Comparison of ENCODE assay signal across 12 cellular contexts in the genomic region with DNA sequence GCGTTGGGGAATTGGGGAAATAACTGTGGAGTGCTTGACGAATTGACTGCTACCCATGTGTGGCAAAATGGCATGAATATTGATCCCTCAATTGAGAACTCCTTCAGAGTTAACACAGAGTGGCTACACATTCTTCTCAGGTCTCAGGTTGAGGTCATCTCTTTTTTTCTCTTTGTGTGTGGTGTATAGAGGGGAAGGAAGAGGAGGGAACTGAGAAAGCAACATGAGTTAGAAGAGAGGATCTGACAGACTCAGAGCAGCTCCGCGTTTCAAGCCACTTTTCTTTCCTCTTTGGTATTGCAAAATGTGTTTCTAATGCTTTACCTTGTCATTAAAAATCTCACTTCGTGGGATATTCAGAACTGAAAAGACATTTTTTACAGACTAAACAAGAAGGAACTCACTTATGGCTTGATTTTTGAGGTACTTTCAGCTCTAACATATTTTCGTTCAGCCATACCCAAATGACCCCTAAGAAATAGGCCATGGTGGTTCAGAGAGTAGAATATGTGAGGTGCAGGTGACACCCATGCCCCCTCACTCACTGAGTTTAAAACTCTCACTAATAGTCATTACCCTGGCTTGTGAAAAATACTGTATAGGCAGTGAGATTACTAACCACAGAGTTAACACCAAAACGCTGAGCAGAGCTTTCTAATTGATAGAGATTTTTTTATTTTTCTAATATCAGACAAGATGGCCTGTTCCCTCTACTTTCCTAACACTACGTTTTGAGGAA. TPM values are rescaled to one million over a fixed set of nuclear protein-coding genes. Genes with fewer than 3 reads are reported as not detected.
DNase-seq lines count a peak whose midpoint lies in the region; ATAC-seq and TF ChIP-seq lines count a peak whose summit lies in the region.
"Had no signal": no experiment of that assay in that cellular context is flagged by ENCODE, and none has a peak within 500 bp of the region (broad histone marks: within the 10 kb centered on the region; RNA-seq: fewer than 3 reads in every experiment).

No MANE protein-coding gene starts in this region.

- TF ChIP-seq CTCF in right atrium auricular region (IDR thresholded peaks at IDR 0.05): no peak

- peaks cover 30 to 72% (median 69%) of the 10 kb centered on the region in 4 donors for H3K4me1 Mint-ChIP-seq in naive thymus-derived CD8-positive, alpha-beta T cell

- no peaks in the 10 kb centered on the region for H3K9me3 Mint-ChIP-seq in naive thymus-derived CD8-positive, alpha-beta T cell

- peaks cover 12 to 70% (median 27%) of the 10 kb centered on the region in 3 donors for H3K36me3 Mint-ChIP-seq in naive thymus-derived CD8-positive, alpha-beta T cell

- no peaks in the 10 kb centered on the region for H3K36me3 ChIP-seq in right atrium auricular region

- peak overlapping the region; percentile 69 to 91 (median 86) for H3K27ac Mint-ChIP-seq in naive thymus-derived CD8-positive, alpha-beta T cell

- no peak overlapping the region for H3K4me3 ChIP-seq in right atrium auricular region
- H3K4me3 ChIP-seq: GM23248 had no signal

- POLR2A ChIA-PET in naive thymus-derived CD8-positive, alpha-beta T cell (lab: Charles Lee): interaction anchor here (2.7 kb wide), 1 partner anchor 13 kb away, joined by 10 read pairs; no protein-coding TSS in a partner anchor

- peak overlapping the region; percentile 6 to 71 (median 55) for H3K4me3 Mint-ChIP-seq in naive thymus-derived CD8-positive, alpha-beta T cell

- DNase-seq in KBM-7 (peak; percentile 49), epidermal melanocyte (ENCODE audit: insufficient read length, low spot score) (no peak), right atrium auricular region (ENCODE audit: low spot score) (no peak), HCEC 1CT (no peak)
- DNase-seq in naive thymus-derived CD8-positive, alpha-beta T cell: peak in 2 of 10 donors; percentile 13 to 31
- DNase-seq: amygdala, DMS79, erythroblast, GM23248, nucleus accumbens had no signal

- no peak overlapping the region for H3K27ac ChIP-seq in right atrium auricular region
- H3K27ac ChIP-seq: GM23248 had no signal

- H3K27me3 ChIP-seq in right atrium auricular region: no peaks in the 10 kb centered on the region

- in situ Hi-C loops in KBM-7 (cut with MboI; ENCODE audit: low pct_unique_long_range_greater_than_20kb, low sequenced_read_pairs): no loop called here

- H3K9me3 ChIP-seq in right atrium auricular region: no peaks in the 10 kb centered on the region

- H3K4me1 ChIP-seq in right atrium auricular region: no peaks in the 10 kb centered on the region

- peak; percentile 91 for ATAC-seq in GM18868 (IDR thresholded peaks at IDR 0.05; ENCODE audit: unreplicated experiment)
- ATAC-seq in GM21825 (IDR thresholded peaks at IDR 0.05; ENCODE audit: unreplicated experiment): peak; percentile 60
- ATAC-seq in naive thymus-derived CD8-positive, alpha-beta T cell: peak; percentile 74 to 81

- H3K27me3 Mint-ChIP-seq in naive thymus-derived CD8-positive, alpha-beta T cell: no peaks in the 10 kb centered on the region

RNA-seq across cellular contexts. Expression of a gene that starts 22.5 kb away (rescaled TPM):
- total RNA-seq in naive thymus-derived CD8-positive, alpha-beta T cell: 100 to 1,000 TPM; 134 to 137 TPM
- polyA plus RNA-seq in naive thymus-derived CD8-positive, alpha-beta T cell: 10 to 100 TPM; 63.2 to 75.8 (median 73.7) TPM
- 10 to 100 TPM; 15.2 to 27.3 TPM for total RNA-seq in right atrium auricular region

Comparison
In these comparisons a context has a peak if more than half of its experiments do, and no peak if none do; other contexts are left out.
1. RNA of a gene that starts 22.5 kb away (total RNA-seq): 134 to 137 TPM in naive thymus-derived CD8-positive, alpha-beta T cell; 15.2 to 27.3 TPM in right atrium auricular region; every median in the first group is over 4 times any median in the second.
2. Peak in every context shown above with its lines, with median percentiles within 50 percentile points of each other: ATAC-seq.